Comparison of ENCODE assay signal across 8 cellular contexts in genomic region chr16:58515125-58515870, GRCh38. TPM values are rescaled to one million over a fixed set of nuclear protein-coding genes. Genes with fewer than 3 reads are reported as not detected.
DNase-seq lines count a peak whose midpoint lies in the region; ATAC-seq and TF ChIP-seq lines count a peak whose summit lies in the region.

A gene with protein sequence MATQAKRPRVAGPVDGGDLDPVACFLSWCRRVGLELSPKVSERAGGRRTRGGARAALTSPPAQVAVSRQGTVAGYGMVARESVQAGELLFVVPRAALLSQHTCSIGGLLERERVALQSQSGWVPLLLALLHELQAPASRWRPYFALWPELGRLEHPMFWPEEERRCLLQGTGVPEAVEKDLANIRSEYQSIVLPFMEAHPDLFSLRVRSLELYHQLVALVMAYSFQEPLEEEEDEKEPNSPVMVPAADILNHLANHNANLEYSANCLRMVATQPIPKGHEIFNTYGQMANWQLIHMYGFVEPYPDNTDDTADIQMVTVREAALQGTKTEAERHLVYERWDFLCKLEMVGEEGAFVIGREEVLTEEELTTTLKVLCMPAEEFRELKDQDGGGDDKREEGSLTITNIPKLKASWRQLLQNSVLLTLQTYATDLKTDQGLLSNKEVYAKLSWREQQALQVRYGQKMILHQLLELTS (plus strand): TSS chr16:58515517. CDS start chr16:58515538, 21 bp downstream.

- no peaks in the 10 kb centered on the region for H3K9me3 ChIP-seq in right lobe of liver

- peak; percentile 47 for TF ChIP-seq POLR2A in right lobe of liver (IDR thresholded peaks at IDR 0.05)

- peak; percentile 90 for DNase-seq in AG08395 (ENCODE audit: low spot score)
- peak; percentile 64 for DNase-seq in NCI-H510A treated with DMSO at 0.1 percent for 48 hours (lab: John Stamatoyannopoulos, UW)
- DNase-seq in activated CD4-positive, alpha-beta T cell treated with anti-CD3 and anti-CD28 coated beads, Interleukin-2, amount 50 U/mL, for 4 hours: peak; percentile 47 to 52
- DNase-seq in dorsolateral prefrontal cortex: peak; percentile 84 to 97 (median 92)
- DNase-seq in right lobe of liver: peak; percentile 90 to 92 (median 92)
- peak; percentile 63 to 79 for DNase-seq in stimulated activated CD4-positive, alpha-beta T cell treated with anti-CD3 and anti-CD28 coated beads, Interleukin-4, amount 100 ng/mL, for 4 hours

- 0% methylated on average over 8 of the region's 80 CpGs for WGBS in right lobe of liver (ENCODE audit: insufficient coverage, low coverage, low lambda C conversion rate, missing lambda C conversion rate)

- TF ChIP-seq CTCF in dorsolateral prefrontal cortex (IDR thresholded peaks at IDR 0.05 in 54 of 56, conservative IDR thresholded peaks at IDR 0.05 in 2 of 56; ENCODE audit: low read depth in 1 of 56, partially characterized antibody in 56 of 56): peak in 41 of 56 donors; percentile 2 to 64 (median 31)
- TF ChIP-seq CTCF in right lobe of liver (IDR thresholded peaks at IDR 0.05): peak in 2 of 4 donors; percentile 9 to 33

- ATAC-seq in GM18870 (IDR thresholded peaks at IDR 0.05; ENCODE audit: unreplicated experiment) (peak; percentile 41), HG03108 (IDR thresholded peaks at IDR 0.05; ENCODE audit: unreplicated experiment) (peak; percentile 75), right lobe of liver (peak; percentile 93 to 95 (median 94))

- peak within 1 kb of the TSS; percentile 69 to 99 (median 91) for H3K4me3 ChIP-seq in dorsolateral prefrontal cortex
- peak within 1 kb of the TSS; percentile 92 to 95 (median 93) for H3K4me3 ChIP-seq in right lobe of liver

- intact Hi-C loops in dorsolateral prefrontal cortex (cut with DNase I) (loop anchor here (2.0 to 10.0 kb wide), 6 partner anchors 116 to 390 kb away; partner anchors contain the start of gene CFAP20 (in 1 of the 2)), right lobe of liver (cut with DNase I) (no loop called here)

- H3K36me3 ChIP-seq in right lobe of liver: peaks cover 5 to 38% (median 16%) of the 10 kb centered on the region in 4 donors

- H3K27me3 ChIP-seq in dorsolateral prefrontal cortex (no peaks in the 10 kb centered on the region), right lobe of liver (no peaks in the 10 kb centered on the region)

- H3K27ac ChIP-seq in dorsolateral prefrontal cortex (peak within 1 kb of the TSS in 54 of 59 donors; percentile 1 to 83 (median 68)), right lobe of liver (peak within 1 kb of the TSS; percentile 3 to 59 (median 51))

- peaks cover 0 to 16% (median 3%) of the 10 kb centered on the region in 4 donors for H3K4me1 ChIP-seq in right lobe of liver

RNA-seq across cellular contexts. Expression of the gene that starts here (rescaled TPM):
- total RNA-seq in dorsolateral prefrontal cortex (10 to 100 TPM; 14.5 to 47.1 (median 26.3) TPM), right lobe of liver (10 to 100 TPM in 3 of 6 experiments, 1 to 10 TPM in 3; 6.8 to 14.5 (median 10.2) TPM)

Comparison
In these comparisons a context has a peak if more than half of its experiments do, and no peak if none do; other contexts are left out.
1. Peak in every context shown above with its lines: DNase-seq, ATAC-seq, H3K4me3 ChIP-seq and H3K27ac ChIP-seq.
2. ATAC-seq: peak in every context shown above with its lines; median percentile 94 in right lobe of liver; 75 in HG03108; 41 in GM18870.
3. intact Hi-C loops: an anchor here in dorsolateral prefrontal cortex (2.0 to 10.0 kb wide); none called in right lobe of liver.